8 cellular contexts compared by ENCODE assay signal in genomic region chr1:29258974-29259801, GRCh38. TPM values are rescaled to one million over a fixed set of nuclear protein-coding genes. Genes with fewer than 3 reads are reported as not detected.
DNase-seq lines count a peak whose midpoint lies in the region; ATAC-seq and TF ChIP-seq lines count a peak whose summit lies in the region.

No MANE protein-coding gene starts in this region.

- DNase-seq in WTC11 (ENCODE audit: low spot score) (peak; percentile 46), left ventricle myocardium inferior (no peak), psoas muscle (no peak), SHP77 treated with DMSO at 0.1 percent for 48 hours (lab: John Stamatoyannopoulos, UW) (no peak), cerebellum (ENCODE audit: low spot score) (no peak)
- no peak for DNase-seq in activated CD4-positive, alpha-beta T cell treated with anti-CD3 and anti-CD28 coated beads for 4 hours

- H3K9me3 ChIP-seq in left ventricle myocardium inferior (replicated peaks) = no peaks in the 10 kb centered on the region
- no peaks in the 10 kb centered on the region for H3K9me3 ChIP-seq in psoas muscle

- H3K4me1 Mint-ChIP-seq in WTC11 = peaks cover 49% of the 10 kb centered on the region

- intact Hi-C loops in left ventricle myocardium inferior (cut with micrococcal nuclease) (no loop called here), psoas muscle (cut with DNase I) (loop anchor here in 1 of 2 donors (10.0 kb wide), 1 partner anchor 856 kb away; no protein-coding TSS in a partner anchor)

- WGBS in psoas muscle, 3 donors = 26 to 45% (median 29%) methylated on average over 29 to 38 of the region's 38 CpGs

- H3K27ac ChIP-seq in left ventricle myocardium inferior (replicated peaks) (no peak overlapping the region), psoas muscle (no peak overlapping the region)

- peaks cover 37% of the 10 kb centered on the region for H3K27me3 Mint-ChIP-seq in WTC11 (ENCODE audit: low read depth)

- H3K36me3 ChIP-seq in left ventricle myocardium inferior = no peaks in the 10 kb centered on the region
- peaks cover 0 to 12% of the 10 kb centered on the region in 2 donors for H3K36me3 ChIP-seq in psoas muscle (ENCODE audit: insufficient read depth in 1 of 2, low read depth in 1 of 2)

- CTCF ChIA-PET in WTC11 (lab: Charles Lee) = interaction anchor here (0.6 to 4.1 kb wide), 17 partner anchors 10 to 852 kb away, joined by 3 to 30 read pairs (median 6); partner anchors contain the start of genes MECR, PTPRU and TMEM200B

- peaks cover 4% of the 10 kb centered on the region for H3K9me3 Mint-ChIP-seq in WTC11

- peak overlapping the region; percentile 86 for H3K4me3 Mint-ChIP-seq in WTC11

- H3K36me3 Mint-ChIP-seq in WTC11 = peaks cover 6% of the 10 kb centered on the region; the same call in 1 of the 2 replicates

- H3K4me3 ChIP-seq in GM08714 (ENCODE audit: low read length) (peak overlapping the region; percentile 14; the same call in 1 of the 2 replicates), left ventricle myocardium inferior (peak overlapping the region; percentile 68), psoas muscle (peak overlapping the region; percentile 70)

- H3K27ac Mint-ChIP-seq in WTC11 = no peak overlapping the region

- H3K4me1 ChIP-seq in left ventricle myocardium inferior (peaks cover 18% of the 10 kb centered on the region), psoas muscle (peaks cover 10% of the 10 kb centered on the region)

- peak; percentile 34 for ATAC-seq in WTC11
- ATAC-seq in psoas muscle = peak; percentile 21 to 40 (median 38)
- no peak for ATAC-seq in HG02885 (IDR thresholded peaks at IDR 0.05; ENCODE audit: poor library complexity, unreplicated experiment)

- POLR2A ChIA-PET in WTC11 (lab: Charles Lee) = interaction anchor here (1.0 to 2.0 kb wide), 5 partner anchors 10 to 24 kb away, joined by 3 to 9 read pairs (median 5); no protein-coding TSS in a partner anchor

- peaks cover 34% of the 10 kb centered on the region for H3K27me3 ChIP-seq in left ventricle myocardium inferior (ENCODE audit: low read depth)
- H3K27me3 ChIP-seq in psoas muscle (ENCODE audit: insufficient read depth in 3 of 3, low read length in 2 of 3) = peaks cover 0 to 2% (median 0%) of the 10 kb centered on the region in 3 donors

- TF ChIP-seq CTCF in WTC11 (IDR thresholded peaks at IDR 0.05) = no peak
- TF ChIP-seq CTCF in left ventricle myocardium inferior (IDR thresholded peaks at IDR 0.05; ENCODE audit: borderline replicate concordance) = no peak
- TF ChIP-seq CTCF in psoas muscle (IDR thresholded peaks at IDR 0.05) = no peak

TF ChIP-seq in WTC11, 78 proteins besides CTCF, POLR2A, EP300 and RAD21:
- no peak for TF ChIP-seq JUN (CRISPR knock-in tag; IDR thresholded peaks at IDR 0.05)
- TF ChIP-seq ZNF219 (CRISPR knock-in tag; IDR thresholded peaks at IDR 0.05; ENCODE audit: borderline replicate concordance) = no peak
- TF ChIP-seq RORB (CRISPR knock-in tag; IDR thresholded peaks at IDR 0.05) = no peak
- TF ChIP-seq NFATC4 (CRISPR knock-in tag; IDR thresholded peaks at IDR 0.05) = no peak
TF ChIP-seq in WTC11: peak in this region for 0.

RNA-seq across cellular contexts. Expression of gene PTPRU, which starts 22.9 kb away (rescaled TPM):
- total RNA-seq in WTC11 (2021) (60.8 to 75.4 TPM (median 68.2 TPM) in 3 replicates), left ventricle myocardium inferior (15.3 TPM), psoas muscle (10 to 100 TPM; 22.5 to 51.4 (median 28.6) TPM), cerebellum (13.3 TPM)
- polyA plus RNA-seq in psoas muscle = 10 to 100 TPM; 14.5 to 31.4 (median 17.4) TPM

RNA-seq across cellular contexts. Expression of gene MECR, which starts 28.5 kb away (rescaled TPM):
- total RNA-seq in WTC11 (2021) = 37.6 to 44.2 TPM (median 43.0 TPM) in 3 replicates
- total RNA-seq in left ventricle myocardium inferior = 30.8 TPM
- 10 to 100 TPM; 22.7 to 42.6 (median 34.1) TPM for total RNA-seq in psoas muscle
- polyA plus RNA-seq in psoas muscle = 10 to 100 TPM; 25.7 to 38.8 (median 36.8) TPM
- total RNA-seq in cerebellum = 18.9 TPM

Comparison
In these comparisons a context has a peak if more than half of its experiments do, and no peak if none do; other contexts are left out.
1. H3K4me3 ChIP-seq: peak in every context shown above with its lines; median percentile 70 in psoas muscle; 68 in left ventricle myocardium inferior; 14 in GM08714.